Comparison of ENCODE assay signal across 2 cellular contexts in genomic region chr7:74404741-74405140, GRCh38.
A peak's percentile ranks its signal among the peaks of the same experiment; 100 is the strongest.
TF ChIP-seq lines count a peak whose summit lies in the region.

No MANE protein-coding gene starts in this region.

TF ChIP-seq in GM23338, 12 proteins besides CTCF, POLR2A, EP300 and RAD21 (continued from another document):
- TF ChIP-seq ETS1 (IDR thresholded peaks at IDR 0.05) (no peak), ZNF331 (CRISPR knock-in tag; IDR thresholded peaks at IDR 0.05; ENCODE audit: low read depth) (no peak), STAT1 (IDR thresholded peaks at IDR 0.05; ENCODE audit: unreplicated experiment) (no peak), REST (IDR thresholded peaks at IDR 0.05; ENCODE audit: unreplicated experiment) (no peak), ZNF114 (CRISPR knock-in tag; IDR thresholded peaks at IDR 0.05) (no peak), CREB1 (CRISPR knock-in tag; IDR thresholded peaks at IDR 0.05; ENCODE audit: low read depth) (no peak), NANOG (IDR thresholded peaks at IDR 0.05; ENCODE audit: borderline replicate concordance) (no peak), EZH2 (IDR thresholded peaks at IDR 0.05; ENCODE audit: low read depth, unreplicated experiment) (no peak), JUNB (IDR thresholded peaks at IDR 0.05; ENCODE audit: unreplicated experiment) (no peak), EZH2phosphoT487 (IDR thresholded peaks at IDR 0.05; ENCODE audit: unreplicated experiment) (no peak)
- TF ChIP-seq, protein P1, sequence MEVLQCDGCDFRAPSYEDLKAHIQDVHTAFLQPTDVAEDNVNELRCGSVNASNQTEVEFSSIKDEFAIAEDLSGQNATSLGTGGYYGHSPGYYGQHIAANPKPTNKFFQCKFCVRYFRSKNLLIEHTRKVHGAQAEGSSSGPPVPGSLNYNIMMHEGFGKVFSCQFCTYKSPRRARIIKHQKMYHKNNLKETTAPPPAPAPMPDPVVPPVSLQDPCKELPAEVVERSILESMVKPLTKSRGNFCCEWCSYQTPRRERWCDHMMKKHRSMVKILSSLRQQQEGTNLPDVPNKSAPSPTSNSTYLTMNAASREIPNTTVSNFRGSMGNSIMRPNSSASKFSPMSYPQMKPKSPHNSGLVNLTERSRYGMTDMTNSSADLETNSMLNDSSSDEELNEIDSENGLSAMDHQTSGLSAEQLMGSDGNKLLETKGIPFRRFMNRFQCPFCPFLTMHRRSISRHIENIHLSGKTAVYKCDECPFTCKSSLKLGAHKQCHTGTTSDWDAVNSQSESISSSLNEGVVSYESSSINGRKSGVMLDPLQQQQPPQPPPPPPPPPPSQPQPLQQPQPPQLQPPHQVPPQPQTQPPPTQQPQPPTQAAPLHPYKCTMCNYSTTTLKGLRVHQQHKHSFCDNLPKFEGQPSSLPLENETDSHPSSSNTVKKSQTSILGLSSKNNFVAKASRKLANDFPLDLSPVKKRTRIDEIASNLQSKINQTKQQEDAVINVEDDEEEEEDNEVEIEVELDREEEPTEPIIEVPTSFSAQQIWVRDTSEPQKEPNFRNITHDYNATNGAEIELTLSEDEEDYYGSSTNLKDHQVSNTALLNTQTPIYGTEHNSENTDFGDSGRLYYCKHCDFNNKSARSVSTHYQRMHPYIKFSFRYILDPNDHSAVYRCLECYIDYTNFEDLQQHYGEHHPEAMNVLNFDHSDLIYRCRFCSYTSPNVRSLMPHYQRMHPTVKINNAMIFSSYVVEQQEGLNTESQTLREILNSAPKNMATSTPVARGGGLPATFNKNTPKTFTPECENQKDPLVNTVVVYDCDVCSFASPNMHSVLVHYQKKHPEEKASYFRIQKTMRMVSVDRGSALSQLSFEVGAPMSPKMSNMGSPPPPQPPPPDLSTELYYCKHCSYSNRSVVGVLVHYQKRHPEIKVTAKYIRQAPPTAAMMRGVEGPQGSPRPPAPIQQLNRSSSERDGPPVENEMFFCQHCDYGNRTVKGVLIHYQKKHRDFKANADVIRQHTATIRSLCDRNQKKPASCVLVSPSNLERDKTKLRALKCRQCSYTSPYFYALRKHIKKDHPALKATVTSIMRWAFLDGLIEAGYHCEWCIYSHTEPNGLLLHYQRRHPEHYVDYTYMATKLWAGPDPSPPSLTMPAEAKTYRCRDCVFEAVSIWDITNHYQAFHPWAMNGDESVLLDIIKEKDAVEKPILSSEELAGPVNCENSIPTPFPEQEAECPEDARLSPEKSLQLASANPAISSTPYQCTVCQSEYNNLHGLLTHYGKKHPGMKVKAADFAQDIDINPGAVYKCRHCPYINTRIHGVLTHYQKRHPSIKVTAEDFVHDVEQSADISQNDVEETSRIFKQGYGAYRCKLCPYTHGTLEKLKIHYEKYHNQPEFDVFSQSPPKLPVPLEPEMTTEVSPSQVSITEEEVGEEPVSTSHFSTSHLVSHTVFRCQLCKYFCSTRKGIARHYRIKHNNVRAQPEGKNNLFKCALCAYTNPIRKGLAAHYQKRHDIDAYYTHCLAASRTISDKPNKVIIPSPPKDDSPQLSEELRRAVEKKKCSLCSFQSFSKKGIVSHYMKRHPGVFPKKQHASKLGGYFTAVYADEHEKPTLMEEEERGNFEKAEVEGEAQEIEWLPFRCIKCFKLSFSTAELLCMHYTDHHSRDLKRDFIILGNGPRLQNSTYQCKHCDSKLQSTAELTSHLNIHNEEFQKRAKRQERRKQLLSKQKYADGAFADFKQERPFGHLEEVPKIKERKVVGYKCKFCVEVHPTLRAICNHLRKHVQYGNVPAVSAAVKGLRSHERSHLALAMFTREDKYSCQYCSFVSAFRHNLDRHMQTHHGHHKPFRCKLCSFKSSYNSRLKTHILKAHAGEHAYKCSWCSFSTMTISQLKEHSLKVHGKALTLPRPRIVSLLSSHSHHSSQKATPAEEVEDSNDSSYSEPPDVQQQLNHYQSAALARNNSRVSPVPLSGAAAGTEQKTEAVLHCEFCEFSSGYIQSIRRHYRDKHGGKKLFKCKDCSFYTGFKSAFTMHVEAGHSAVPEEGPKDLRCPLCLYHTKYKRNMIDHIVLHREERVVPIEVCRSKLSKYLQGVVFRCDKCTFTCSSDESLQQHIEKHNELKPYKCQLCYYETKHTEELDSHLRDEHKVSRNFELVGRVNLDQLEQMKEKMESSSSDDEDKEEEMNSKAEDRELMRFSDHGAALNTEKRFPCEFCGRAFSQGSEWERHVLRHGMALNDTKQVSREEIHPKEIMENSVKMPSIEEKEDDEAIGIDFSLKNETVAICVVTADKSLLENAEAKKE (CRISPR knock-in tag; IDR thresholded peaks at IDR 0.05), result no peak

TF ChIP-seq in K562, 482 proteins besides CTCF, POLR2A, EP300 and RAD21 (continued from another document):
- TF ChIP-seq UBTF (IDR thresholded peaks at IDR 0.05; ENCODE audit: borderline replicate concordance in 1 of 2, low read depth in 2 of 2, low read length in 2 of 2) (0 out of 4 replicates have a peak, but pooled peaks of 1 of the 2 experiments have one; percentile 21), MYNN (IDR thresholded peaks at IDR 0.05) (no peak), MYNN (CRISPR knock-in tag; IDR thresholded peaks at IDR 0.05) (no peak), KDM1A (IDR thresholded peaks at IDR 0.05) (peak in 1 of 2 experiments; percentile 74; a peak in 1 of 4 replicates)
